8 cellular contexts compared by ENCODE assay signal in genomic region chr3:128074851-128075515, GRCh38. TPM values are rescaled to one million over a fixed set of nuclear protein-coding genes. Genes with fewer than 3 reads are reported as not detected.
A peak's percentile ranks its signal among the peaks of the same experiment; 100 is the strongest.
DNase-seq lines count a peak whose midpoint lies in the region; ATAC-seq and TF ChIP-seq lines count a peak whose summit lies in the region.

No MANE protein-coding gene starts in this region.

- TF ChIP-seq CTCF in HCT116 (IDR thresholded peaks at IDR 0.05 in 2 of 3, conservative IDR thresholded peaks at IDR 0.05 in 1 of 3; ENCODE audit: borderline replicate concordance in 1 of 3, insufficient read depth in 1 of 3, low read depth in 2 of 3, low read length in 2 of 3) (no peak), VCaP (conservative IDR thresholded peaks at IDR 0.05) (no peak)

- POLR2A ChIA-PET in HCT116 (lab: Charles Lee), result no interaction called here

- peak overlapping the region; percentile 69 for H3K27ac ChIP-seq in HCT116 (ENCODE audit: low read depth, low read length)
- H3K27ac ChIP-seq in VCaP, result peak overlapping the region; percentile 60

- H2AFZ ChIP-seq in HCT116 (ENCODE audit: low read depth, low read length, poor library complexity, severe bottlenecking), result no peak overlapping the region

- H3K79me2 ChIP-seq in HCT116 (ENCODE audit: insufficient read depth, low read length), result peaks cover 46% of the 10 kb centered on the region

- H3K9me3 ChIP-seq in HCT116 (ENCODE audit: control insufficient read depth in 1 of 2, insufficient read depth in 1 of 2, low read depth in 1 of 2, low read length in 2 of 2) (no peaks in the 10 kb centered on the region), skeletal muscle satellite cell (replicated peaks; ENCODE audit: low read length) (no peaks in the 10 kb centered on the region), MG63 (no peaks in the 10 kb centered on the region)

- RAD21 ChIA-PET in HCT116 (lab: Charles Lee; ENCODE audit: low non-redundant PET in 1 of 2, low total read pairs in 2 of 2, uncharacterized antibody in 2 of 2, unreplicated experiment in 2 of 2), result no interaction called here

- CTCF ChIA-PET in HCT116 (lab: Charles Lee), result interaction anchor here (0.7 to 1.6 kb wide), 6 partner anchors 9 to 509 kb away, joined by 3 to 9 read pairs (median 4); partner anchors contain the start of gene RUVBL1

- peak; percentile 54 for ATAC-seq in HCT116
- ATAC-seq in left ventricle myocardium superior, result peak; percentile 0
- ATAC-seq in HG03108 (IDR thresholded peaks at IDR 0.05; ENCODE audit: unreplicated experiment), result no peak
- ATAC-seq in GM19035 (IDR thresholded peaks at IDR 0.05; ENCODE audit: unreplicated experiment), result no peak

- DNase-seq in HCT116 (ENCODE audit: low read depth, low spot score) (no peak), left ventricle myocardium superior (no peak), MG63 (no peak), NCI-H146 treated with DMSO at 0.1 percent for 48 hours (lab: John Stamatoyannopoulos, UW; ENCODE audit: unreplicated experiment) (no peak)

- H3K4me3 ChIP-seq in HCT116 (replicated peaks in 1 of 2; ENCODE audit: low read depth in 1 of 2, low read length in 2 of 2) (peak overlapping the region; percentile 19 to 52), skeletal muscle satellite cell (ENCODE audit: low read length) (peak overlapping the region; percentile 44), MG63 (no peak overlapping the region)

- intact Hi-C loops in HCT116 (cut with micrococcal nuclease), result no loop called here
- intact Hi-C loops in left ventricle myocardium superior (cut with micrococcal nuclease), result loop anchor here (10.0 kb wide), 1 partner anchor 420 kb away; the partner anchor contains the start of gene GATA2

- BruUV-seq in HCT116 (replicated peaks; lab: Mats Ljungman, UMichigan), result no TSS peak

- H3K4me1 ChIP-seq in HCT116 (ENCODE audit: control insufficient read depth in 1 of 2, insufficient read depth in 2 of 2, low read length in 2 of 2) (peaks cover 9 to 15% of the 10 kb centered on the region in 2 experiments), skeletal muscle satellite cell (ENCODE audit: control insufficient read depth, insufficient read depth, low read length) (peaks cover 25% of the 10 kb centered on the region)

- no peaks in the 10 kb centered on the region for H3K9me2 ChIP-seq in HCT116 (ENCODE audit: insufficient read depth)

- H3K27me3 ChIP-seq in HCT116 (ENCODE audit: insufficient read depth, low read length) (no peaks in the 10 kb centered on the region), skeletal muscle satellite cell (ENCODE audit: control insufficient read depth, insufficient read depth, low read length) (no peaks in the 10 kb centered on the region), MG63 (no peaks in the 10 kb centered on the region)

- TF ChIP-seq POLR2A in HCT116 (IDR thresholded peaks at IDR 0.05; ENCODE audit: borderline replicate concordance, extremely low read depth, insufficient read depth, insufficient read length), result no peak

- H3K4me2 ChIP-seq in HCT116 (ENCODE audit: low read length) (peak overlapping the region; percentile 88), skeletal muscle satellite cell (ENCODE audit: low read length) (peak overlapping the region; percentile 76)

- H3K36me3 ChIP-seq in HCT116 (ENCODE audit: control insufficient read depth in 1 of 2, insufficient read depth in 2 of 2, low read length in 2 of 2) (peaks cover 23 to 54% of the 10 kb centered on the region in 2 experiments; a peak in 3 of 4 replicates), skeletal muscle satellite cell (ENCODE audit: insufficient read depth, low read length) (peaks cover 35% of the 10 kb centered on the region), MG63 (peaks cover 82% of the 10 kb centered on the region)

- no peak for TF ChIP-seq RAD21 in HCT116 (IDR thresholded peaks at IDR 0.05; ENCODE audit: low read depth)

- H3K9ac ChIP-seq in HCT116 (ENCODE audit: low read length) (peak overlapping the region; percentile 46), skeletal muscle satellite cell (ENCODE audit: low read depth, low read length) (no peak overlapping the region)

- H4K20me1 ChIP-seq in HCT116 (ENCODE audit: insufficient read depth), result no peaks in the 10 kb centered on the region

TF ChIP-seq in HCT116, 20 proteins besides CTCF, POLR2A, EP300 and RAD21:
- TF ChIP-seq ZFX (IDR thresholded peaks at IDR 0.05) (no peak), EZH2 (IDR thresholded peaks at IDR 0.05) (no peak), SIN3A (IDR thresholded peaks at IDR 0.05; ENCODE audit: low read depth) (no peak), ELF1 (IDR thresholded peaks at IDR 0.05; ENCODE audit: borderline replicate concordance, low read depth) (no peak), TCF7L2 (IDR thresholded peaks at IDR 0.05; ENCODE audit: borderline replicate concordance, extremely low read depth, insufficient read depth, insufficient read length) (no peak)

RNA-seq across cellular contexts. Expression of gene SEC61A1, which starts 22.7 kb away (rescaled TPM):
- total RNA-seq in HCT116 (2021; ENCODE audit: unreplicated experiment), result 176 TPM
- 126 and 147 TPM in 2 replicates for polyA plus RNA-seq in HCT116 (2012)
- 63.4 TPM for total RNA-seq in left ventricle myocardium superior
- 267 and 339 TPM in 2 replicates for total RNA-seq in skeletal muscle satellite cell (2012; rRNA removed)
- 287 and 366 TPM in 2 replicates for total RNA-seq in MG63 (2014; rRNA removed; shearing (Covaris generic); ENCODE audit: low replicate concordance)

RNA-seq across cellular contexts. Expression of gene RUVBL1, which starts 48.6 kb away (rescaled TPM):
- total RNA-seq in HCT116 (2021; ENCODE audit: unreplicated experiment) (129 TPM), left ventricle myocardium superior (22.6 TPM)
- 114 and 136 TPM in 2 replicates for polyA plus RNA-seq in HCT116 (2012)
- total RNA-seq in skeletal muscle satellite cell (2012; rRNA removed), result 86.9 and 91.5 TPM in 2 replicates
- total RNA-seq in MG63 (2014; rRNA removed; shearing (Covaris generic); ENCODE audit: low replicate concordance), result 207 and 236 TPM in 2 replicates

Comparison
In these comparisons a context has a peak if more than half of its experiments do, and no peak if none do; other contexts are left out.
1. ATAC-seq: peak in HCT116 (single experiment) and left ventricle myocardium superior (single experiment); none in HG03108 (single experiment) and GM19035 (single experiment).